ENCODE assay signal across 18 cellular contexts in genomic region chr7:128010392-128011078, GRCh38. TPM values are rescaled to one million over a fixed set of nuclear protein-coding genes. Genes with fewer than 3 reads are reported as not detected.
DNase-seq lines count a peak whose midpoint lies in the region; ATAC-seq, FAIRE-seq and TF ChIP-seq lines count a peak whose summit lies in the region.
"Had no signal": no experiment of that assay in that cellular context is flagged by ENCODE, and none has a peak within 500 bp of the region (broad histone marks: within the 10 kb centered on the region; RNA-seq: fewer than 3 reads in every experiment).

No MANE protein-coding gene starts in this region.

- WGBS in A549 (ENCODE audit: missing lambda C conversion rate): 73% methylated on average over 6 of the region's 6 CpGs
- 82% methylated on average over 6 of the region's 6 CpGs for WGBS in hepatocyte (ENCODE audit: low lambda C conversion rate, missing lambda C conversion rate)

- no peak for TF ChIP-seq EP300 in A549 (IDR thresholded peaks at IDR 0.05)

- no peak for FAIRE-seq in A549 (lab: Jason Lieb, UNC)
- FAIRE-seq: astrocyte, G401.6 had no signal

- POLR2A ChIA-PET in A549 (lab: Yijun Ruan, JAX) (no interaction called here), HEK293 (lab: Yijun Ruan, JAX) (no interaction called here)

- peaks cover 24% of the 10 kb centered on the region for H3K79me2 ChIP-seq in hepatocyte

- DNase-seq in A549 (ENCODE audit: low read depth in 1 of 2, low spot score in 1 of 2): no peak
- DNase-seq in astrocyte of the spinal cord (ENCODE audit: low read depth, low spot score): no peak
- no peak for DNase-seq in hepatocyte (ENCODE audit: low spot score)
- no peak for DNase-seq in DMS53 treated with DMSO at 0.1 percent for 48 hours (lab: John Stamatoyannopoulos, UW; ENCODE audit: unreplicated experiment)
- no peak for DNase-seq in NCI-H2081 treated with DMSO at 0.1 percent for 48 hours (lab: John Stamatoyannopoulos, UW)
- DNase-seq in hypothalamus (lab: John Stamatoyannopoulos, UW): no peak
- DNase-seq: AML-193; naive thymus-derived CD4-positive, alpha-beta T cell; NCI-H1092 treated with DMSO at 0.1 percent for 48 hours; stimulated activated CD4-positive, alpha-beta T cell treated with anti-CD3 and anti-CD28 coated beads, Interleukin-15, amount 100 ng/mL, for 24 hours; stomach; T1000 had no signal

- peaks cover 3% of the 10 kb centered on the region for H4K20me1 ChIP-seq in hepatocyte (ENCODE audit: insufficient read depth, poor library complexity, severe bottlenecking)

- H3K4me1 ChIP-seq in A549: no peaks in the 10 kb centered on the region
- no peaks in the 10 kb centered on the region; the same call in 1 of the 2 replicates for H3K4me1 ChIP-seq in HEK293 (ENCODE audit: control insufficient read depth, insufficient read depth, low read length)
- H3K4me1 ChIP-seq in hepatocyte (ENCODE audit: insufficient read depth): peaks cover 5% of the 10 kb centered on the region

- no peak overlapping the region for H3K4me2 ChIP-seq in A549
- no peak overlapping the region for H3K4me2 ChIP-seq in hepatocyte

- no peak overlapping the region for H2AFZ ChIP-seq in hepatocyte

- CTCF ChIA-PET in A549 (lab: Yijun Ruan, JAX) (no interaction called here), HEK293 (lab: Yijun Ruan, JAX) (interaction anchor here (0.6 to 0.7 kb wide), 2 partner anchors 53 to 451 kb away, joined by 3 read pairs; no protein-coding TSS in a partner anchor)

- H3K27me3 ChIP-seq in hepatocyte: no peaks in the 10 kb centered on the region
- H3K27me3 ChIP-seq: stomach had no signal

- H3K9me2 ChIP-seq in hepatocyte (replicated peaks; ENCODE audit: insufficient read depth): no peaks in the 10 kb centered on the region

- ATAC-seq in A549: peak; percentile 71 to 78
- ATAC-seq in HG03432 (IDR thresholded peaks at IDR 0.05; ENCODE audit: unreplicated experiment): no peak
- ATAC-seq: esophagus mucosa; naive thymus-derived CD4-positive, alpha-beta T cell had no signal

- no peaks in the 10 kb centered on the region for H3K9me3 ChIP-seq in A549
- H3K9me3 ChIP-seq in HEK293 (ENCODE audit: control insufficient read depth, insufficient read depth, low read depth, low read length): no peaks in the 10 kb centered on the region
- no peaks in the 10 kb centered on the region for H3K9me3 ChIP-seq in hepatocyte (ENCODE audit: low read depth)
- H3K9me3 ChIP-seq: HAP-1, stomach had no signal

- TF ChIP-seq CTCF in A549 (IDR thresholded peaks at IDR 0.05) (no peak), HEK293 (tag by site-specific recombination; IDR thresholded peaks at IDR 0.05) (peak; percentile 61), astrocyte of the spinal cord (IDR thresholded peaks at IDR 0.05; ENCODE audit: low read depth, low read length) (peak; percentile 27), hepatocyte (IDR thresholded peaks at IDR 0.05; ENCODE audit: poor library complexity) (peak; percentile 10)

- no peak for TF ChIP-seq POLR2A in A549 (IDR thresholded peaks at IDR 0.05; ENCODE audit: low read length)

- H3K4me3 ChIP-seq in A549 (no peak overlapping the region), HEK293 (ENCODE audit: low read depth, low read length) (no peak overlapping the region), astrocyte of the spinal cord (ENCODE audit: low read depth, low read length) (no peak overlapping the region), hepatocyte (no peak overlapping the region)
- H3K4me3 ChIP-seq: HAP-1, stomach had no signal

- in situ Hi-C loops in astrocyte of the spinal cord (cut with HindIII; ENCODE audit: low sequenced_read_pairs): no loop called here

- no peak for TF ChIP-seq RAD21 in A549 (conservative IDR thresholded peaks at IDR 0.05 in 1 of 2, IDR thresholded peaks at IDR 0.05 in 1 of 2)

- H3K36me3 ChIP-seq in HEK293 (ENCODE audit: control insufficient read depth in 2 of 2, insufficient read depth in 1 of 2, low read length in 2 of 2) (peaks cover 0 to 5% of the 10 kb centered on the region in 2 experiments; a peak in 1 of 3 replicates), hepatocyte (replicated peaks; ENCODE audit: insufficient read depth, low read depth) (no peaks in the 10 kb centered on the region)
- H3K36me3 ChIP-seq: HAP-1 had no signal

- no peak overlapping the region for H3K27ac ChIP-seq in A549
- H3K27ac ChIP-seq in HEK293 (ENCODE audit: extremely low read depth, low read depth, low read length): no peak overlapping the region
- peak overlapping the region; percentile 50 for H3K27ac ChIP-seq in hepatocyte

TF ChIP-seq in A549, 52 proteins besides CTCF, POLR2A, EP300 and RAD21:
- TF ChIP-seq ZC3H11A (IDR thresholded peaks at IDR 0.05) (no peak), SREBF2 (IDR thresholded peaks at IDR 0.05) (no peak), NR3C1 (IDR thresholded peaks at IDR 0.05) (no peak), ZSCAN20 (CRISPR knock-in tag; IDR thresholded peaks at IDR 0.05) (no peak), BHLHE40 (IDR thresholded peaks at IDR 0.05; ENCODE audit: low read depth, low read length) (no peak), HDAC2 (IDR thresholded peaks at IDR 0.05) (no peak), FOSL2 (IDR thresholded peaks at IDR 0.05) (no peak), FOSL2 (CRISPR knock-in tag; IDR thresholded peaks at IDR 0.05) (no peak), ESRRA (IDR thresholded peaks at IDR 0.05; ENCODE audit: borderline replicate concordance, low read length) (no peak), JUN (IDR thresholded peaks at IDR 0.05) (no peak)
- TF ChIP-seq, protein P1, sequence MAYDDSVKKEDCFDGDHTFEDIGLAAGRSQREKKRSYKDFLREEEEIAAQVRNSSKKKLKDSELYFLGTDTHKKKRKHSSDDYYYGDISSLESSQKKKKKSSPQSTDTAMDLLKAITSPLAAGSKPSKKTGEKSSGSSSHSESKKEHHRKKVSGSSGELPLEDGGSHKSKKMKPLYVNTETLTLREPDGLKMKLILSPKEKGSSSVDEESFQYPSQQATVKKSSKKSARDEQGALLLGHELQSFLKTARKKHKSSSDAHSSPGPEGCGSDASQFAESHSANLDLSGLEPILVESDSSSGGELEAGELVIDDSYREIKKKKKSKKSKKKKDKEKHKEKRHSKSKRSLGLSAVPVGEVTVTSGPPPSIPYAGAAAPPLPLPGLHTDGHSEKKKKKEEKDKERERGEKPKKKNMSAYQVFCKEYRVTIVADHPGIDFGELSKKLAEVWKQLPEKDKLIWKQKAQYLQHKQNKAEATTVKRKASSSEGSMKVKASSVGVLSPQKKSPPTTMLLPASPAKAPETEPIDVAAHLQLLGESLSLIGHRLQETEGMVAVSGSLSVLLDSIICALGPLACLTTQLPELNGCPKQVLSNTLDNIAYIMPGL (CRISPR knock-in tag; IDR thresholded peaks at IDR 0.05; ENCODE audit: borderline replicate concordance): no peak

TF ChIP-seq in HEK293, 187 proteins besides CTCF, POLR2A, EP300 and RAD21 (continues in another document):
- TF ChIP-seq ZNF530 (tag by site-specific recombination; IDR thresholded peaks at IDR 0.05; ENCODE audit: low read depth) (no peak), ZNF274 (IDR thresholded peaks at IDR 0.05; ENCODE audit: low read length) (no peak), ZNF274 (tag by site-specific recombination; IDR thresholded peaks at IDR 0.05; ENCODE audit: borderline replicate concordance) (no peak), ZBTB26 (tag by site-specific recombination; optimal IDR thresholded peaks at IDR 0.05) (no peak), ZFP3 (tag by site-specific recombination; IDR thresholded peaks at IDR 0.05; ENCODE audit: low read depth) (no peak), ZNF133 (tag by site-specific recombination; IDR thresholded peaks at IDR 0.05) (no peak), ZNF114 (tag by site-specific recombination; IDR thresholded peaks at IDR 0.05) (no peak), ZNF510 (tag by site-specific recombination; IDR thresholded peaks at IDR 0.05; ENCODE audit: insufficient replicate concordance) (no peak), ZBTB7A (tag by site-specific recombination; IDR thresholded peaks at IDR 0.05; ENCODE audit: low read depth) (no peak), ZNF280D (tag by site-specific recombination; IDR thresholded peaks at IDR 0.05) (no peak)

RNA-seq across cellular contexts. Expression of gene LRRC4, which starts 20.7 kb away (rescaled TPM):
- not detected in 2 replicates for polyA plus RNA-seq in A549 (2011; rRNA removed)
- not detected in 2 replicates for polyA plus RNA-seq in A549 (2012; cell fraction: cytosol; rRNA removed)
- polyA plus RNA-seq in A549 (2012; cell fraction: nucleus; rRNA removed): not detected in 2 replicates
- polyA plus RNA-seq in A549 (2017; fragmentation: RNase III; extraction: RNeasy Plus Mini Kit Qiagen cat#74134 plus additional on column Dnase treatment): not detected in 3 replicates
- not detected in 2 replicates for polyA minus RNA-seq in A549 (2011; rRNA and poly(A)+ RNA removed)
- total RNA-seq in hepatocyte: 15.1 TPM in 2 replicates
- polyA plus RNA-seq in hepatocyte: 3.5 and 3.9 TPM in 2 replicates

Comparison
In these comparisons a context has a peak if more than half of its experiments do, and no peak if none do; other contexts are left out.
1. Of the 5 proteins assayed by ChIP-seq in both HEK293 and A549: peak only in HEK293: CTCF; only in A549: none; in both: none; in neither: 4.